Comparison of ENCODE assay signal across 10 cellular contexts in the genomic region with DNA sequence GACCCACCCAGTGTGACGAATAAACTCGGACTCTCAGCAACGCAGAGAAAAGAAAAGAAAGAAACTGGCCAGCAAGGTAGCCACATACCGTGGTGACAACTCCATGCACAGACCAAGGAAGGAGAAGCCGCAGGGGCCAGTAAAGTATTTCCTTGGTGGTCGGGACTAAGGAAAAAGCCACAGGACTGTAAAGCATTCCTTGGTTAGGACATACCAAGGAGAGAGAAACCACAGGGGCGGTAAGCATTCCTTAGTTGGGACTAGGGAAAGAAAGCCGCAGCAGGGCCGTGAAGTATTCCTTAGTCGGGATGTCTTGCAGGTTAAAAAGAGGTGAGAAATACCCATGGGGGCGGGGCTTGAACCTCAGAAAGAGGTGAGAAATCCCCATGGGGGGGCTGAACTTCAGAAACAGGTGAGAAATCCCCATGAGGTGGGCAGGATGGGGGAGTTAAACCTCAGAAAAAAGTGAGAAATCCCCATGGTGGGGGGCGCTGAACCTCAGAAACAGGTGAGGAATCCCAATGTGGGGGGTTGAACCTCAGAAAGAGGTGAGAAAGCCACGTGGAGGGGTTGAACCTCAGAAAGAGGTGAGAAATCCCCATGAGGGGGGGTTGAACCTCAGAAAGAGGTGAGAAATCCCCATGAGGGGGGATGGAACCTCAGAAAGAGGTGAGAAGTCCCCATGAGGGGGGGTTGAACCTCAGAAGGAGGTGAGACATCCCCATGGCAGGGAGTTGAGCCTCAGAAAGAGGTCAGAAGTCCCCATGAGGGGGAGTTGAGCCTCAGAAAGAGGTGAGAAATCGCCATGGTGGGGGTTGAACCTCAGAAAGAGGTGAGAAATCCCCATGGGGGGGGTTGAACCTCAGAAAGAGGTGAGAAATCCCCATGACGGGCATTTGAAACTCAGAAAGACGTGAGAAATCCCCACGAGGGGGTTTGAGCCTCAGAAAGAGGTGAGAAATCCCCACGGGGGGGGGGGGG. TPM values are rescaled to one million over a fixed set of nuclear protein-coding genes. Genes with fewer than 3 reads are reported as not detected.
DNase-seq lines count a peak whose midpoint lies in the region; ATAC-seq and TF ChIP-seq lines count a peak whose summit lies in the region.
"Had no signal": no experiment of that assay in that cellular context is flagged by ENCODE, and none has a peak within 500 bp of the region (broad histone marks: within the 10 kb centered on the region; RNA-seq: fewer than 3 reads in every experiment).

No MANE protein-coding gene starts in this region.

- H3K36me3 ChIP-seq in iPS-18a (ENCODE audit: control insufficient read depth, low read depth, low read length): no peaks in the 10 kb centered on the region
- no peaks in the 10 kb centered on the region for H3K36me3 ChIP-seq in upper lobe of right lung
- H3K36me3 ChIP-seq: esophagus squamous epithelium had no signal

- peak; percentile 43 for DNase-seq in activated CD4-positive, alpha-beta memory T cell treated with anti-CD3 and anti-CD28 coated beads for 36 hours
- DNase-seq in activated CD4-positive, alpha-beta memory T cell treated with anti-CD3 and anti-CD28 coated beads, Interleukin-2, amount 10 ng/mL, durations not matched to agents 7 days and 5 days: no peak
- peak; percentile 43 for DNase-seq in activated T-cell treated with anti-CD3 and anti-CD28 coated beads, Interleukin-2, amount 50 U/mL, for 24 hours
- DNase-seq in stimulated activated naive CD8-positive, alpha-beta T cell treated with anti-CD3 and anti-CD28 coated beads, Interleukin-15, Interleukin-2, amounts not matched to agents 100 U/mL and 50 U/mL, for 24 hours: peak; percentile 30
- DNase-seq in mesenteric fat pad (ENCODE audit: low spot score): no peak
- no peak for DNase-seq in GDM1 (lab: John Stamatoyannopoulos, UW)
- no peak for DNase-seq in upper lobe of right lung
- DNase-seq: esophagus squamous epithelium had no signal

- H3K27me3 Mint-ChIP-seq in activated CD4-positive, alpha-beta memory T cell treated with anti-CD3 and anti-CD28 coated beads for 36 hours: peaks cover 3% of the 10 kb centered on the region
- H3K27me3 Mint-ChIP-seq in activated CD4-positive, alpha-beta memory T cell treated with anti-CD3 and anti-CD28 coated beads, Interleukin-2, amount 10 ng/mL, durations not matched to agents 7 days and 5 days: peaks cover 6% of the 10 kb centered on the region
- H3K27me3 Mint-ChIP-seq in activated T-cell treated with anti-CD3 and anti-CD28 coated beads, Interleukin-2, amount 50 U/mL, for 24 hours: peaks cover 8% of the 10 kb centered on the region

- CTCF ChIA-PET in activated CD4-positive, alpha-beta memory T cell treated with anti-CD3 and anti-CD28 coated beads for 36 hours (lab: Charles Lee): no interaction called here
- CTCF ChIA-PET in activated CD4-positive, alpha-beta memory T cell treated with anti-CD3 and anti-CD28 coated beads, Interleukin-2, amount 10 ng/mL, durations not matched to agents 7 days and 5 days (lab: Charles Lee): no interaction called here

- no peak overlapping the region for H3K27ac ChIP-seq in iPS-18a (ENCODE audit: low read length)
- no peak overlapping the region for H3K27ac ChIP-seq in upper lobe of right lung
- H3K27ac ChIP-seq: esophagus squamous epithelium had no signal

- no peaks in the 10 kb centered on the region for H3K9me3 ChIP-seq in iPS-18a (ENCODE audit: control insufficient read depth, low read depth, low read length)
- no peaks in the 10 kb centered on the region for H3K9me3 ChIP-seq in upper lobe of right lung
- H3K9me3 ChIP-seq: esophagus squamous epithelium had no signal

- H3K9ac ChIP-seq in iPS-18a (ENCODE audit: low read length): no peak overlapping the region

- intact Hi-C loops in activated CD4-positive, alpha-beta memory T cell treated with anti-CD3 and anti-CD28 coated beads for 36 hours (cut with micrococcal nuclease): no loop called here
- intact Hi-C loops in upper lobe of right lung (cut with DNase I): no loop called here

- POLR2A ChIA-PET in activated CD4-positive, alpha-beta memory T cell treated with anti-CD3 and anti-CD28 coated beads for 36 hours (lab: Charles Lee): no interaction called here
- POLR2A ChIA-PET in activated CD4-positive, alpha-beta memory T cell treated with anti-CD3 and anti-CD28 coated beads, Interleukin-2, amount 10 ng/mL, durations not matched to agents 7 days and 5 days (lab: Charles Lee): no interaction called here

- no peak for TF ChIP-seq CTCF in upper lobe of right lung (IDR thresholded peaks at IDR 0.05)

- no peak overlapping the region for H3K4me3 Mint-ChIP-seq in activated CD4-positive, alpha-beta memory T cell treated with anti-CD3 and anti-CD28 coated beads for 36 hours
- H3K4me3 Mint-ChIP-seq in activated CD4-positive, alpha-beta memory T cell treated with anti-CD3 and anti-CD28 coated beads, Interleukin-2, amount 10 ng/mL, durations not matched to agents 7 days and 5 days: no peak overlapping the region
- H3K4me3 Mint-ChIP-seq in activated T-cell treated with anti-CD3 and anti-CD28 coated beads, Interleukin-2, amount 50 U/mL, for 24 hours: no peak overlapping the region
- H3K4me3 Mint-ChIP-seq: nephron had no signal

- peaks cover 5% of the 10 kb centered on the region for H3K9me3 Mint-ChIP-seq in activated CD4-positive, alpha-beta memory T cell treated with anti-CD3 and anti-CD28 coated beads for 36 hours
- no peaks in the 10 kb centered on the region for H3K9me3 Mint-ChIP-seq in activated CD4-positive, alpha-beta memory T cell treated with anti-CD3 and anti-CD28 coated beads, Interleukin-2, amount 10 ng/mL, durations not matched to agents 7 days and 5 days
- peaks cover 2% of the 10 kb centered on the region for H3K9me3 Mint-ChIP-seq in activated T-cell treated with anti-CD3 and anti-CD28 coated beads, Interleukin-2, amount 50 U/mL, for 24 hours
- H3K9me3 Mint-ChIP-seq: nephron had no signal

- peak; percentile 28 for ATAC-seq in stimulated activated naive CD8-positive, alpha-beta T cell treated with anti-CD3 and anti-CD28 coated beads, Interleukin-15, Interleukin-2, amounts not matched to agents 100 U/mL and 50 U/mL, for 24 hours
- no peak for ATAC-seq in upper lobe of right lung

- H3K4me3 ChIP-seq in iPS-18a (ENCODE audit: low read length) (peak overlapping the region; percentile 6), upper lobe of right lung (no peak overlapping the region)
- H3K4me3 ChIP-seq: esophagus squamous epithelium had no signal

- H3K27me3 ChIP-seq in iPS-18a (ENCODE audit: control insufficient read depth, insufficient read depth, low read length): no peaks in the 10 kb centered on the region
- H3K27me3 ChIP-seq in upper lobe of right lung: no peaks in the 10 kb centered on the region
- H3K27me3 ChIP-seq: esophagus squamous epithelium had no signal

- no peaks in the 10 kb centered on the region for H3K36me3 Mint-ChIP-seq in activated CD4-positive, alpha-beta memory T cell treated with anti-CD3 and anti-CD28 coated beads for 36 hours
- no peaks in the 10 kb centered on the region for H3K36me3 Mint-ChIP-seq in activated CD4-positive, alpha-beta memory T cell treated with anti-CD3 and anti-CD28 coated beads, Interleukin-2, amount 10 ng/mL, durations not matched to agents 7 days and 5 days (ENCODE audit: low read depth)
- H3K36me3 Mint-ChIP-seq in activated T-cell treated with anti-CD3 and anti-CD28 coated beads, Interleukin-2, amount 50 U/mL, for 24 hours (ENCODE audit: low read depth): no peaks in the 10 kb centered on the region

- H3K4me1 ChIP-seq in iPS-18a (ENCODE audit: control insufficient read depth, low read depth, low read length): peaks cover 42% of the 10 kb centered on the region
- H3K4me1 ChIP-seq in upper lobe of right lung: no peaks in the 10 kb centered on the region
- H3K4me1 ChIP-seq: esophagus squamous epithelium had no signal

- H3K27ac Mint-ChIP-seq in activated CD4-positive, alpha-beta memory T cell treated with anti-CD3 and anti-CD28 coated beads for 36 hours: peak overlapping the region; percentile 66
- H3K27ac Mint-ChIP-seq in activated CD4-positive, alpha-beta memory T cell treated with anti-CD3 and anti-CD28 coated beads, Interleukin-2, amount 10 ng/mL, durations not matched to agents 7 days and 5 days: no peak overlapping the region
- H3K27ac Mint-ChIP-seq in activated T-cell treated with anti-CD3 and anti-CD28 coated beads, Interleukin-2, amount 50 U/mL, for 24 hours: peak overlapping the region; percentile 33
- H3K27ac Mint-ChIP-seq: nephron had no signal

- peaks cover 32% of the 10 kb centered on the region for H3K4me1 Mint-ChIP-seq in activated CD4-positive, alpha-beta memory T cell treated with anti-CD3 and anti-CD28 coated beads for 36 hours (ENCODE audit: low read depth)
- H3K4me1 Mint-ChIP-seq in activated CD4-positive, alpha-beta memory T cell treated with anti-CD3 and anti-CD28 coated beads, Interleukin-2, amount 10 ng/mL, durations not matched to agents 7 days and 5 days: peaks cover 16% of the 10 kb centered on the region
- H3K4me1 Mint-ChIP-seq in activated T-cell treated with anti-CD3 and anti-CD28 coated beads, Interleukin-2, amount 50 U/mL, for 24 hours (ENCODE audit: low read depth): peaks cover 31% of the 10 kb centered on the region
- H3K4me1 Mint-ChIP-seq: nephron had no signal

RNA-seq across cellular contexts. Expression of a gene that starts 14.0 kb away (rescaled TPM):
- 10 to 100 TPM; 14.8 to 15.8 TPM for total RNA-seq in activated CD4-positive, alpha-beta memory T cell treated with anti-CD3 and anti-CD28 coated beads for 36 hours
- 10 to 100 TPM; 22.9 to 23.9 TPM for total RNA-seq in activated CD4-positive, alpha-beta memory T cell treated with anti-CD3 and anti-CD28 coated beads, Interleukin-2, amount 10 ng/mL, durations not matched to agents 7 days and 5 days
- total RNA-seq in mesenteric fat pad (15.3 TPM), upper lobe of right lung (21.5 TPM)

RNA-seq across cellular contexts. Expression of a gene that starts 59.0 kb away (rescaled TPM):
- 10 to 100 TPM; 33.6 to 33.9 TPM for total RNA-seq in activated CD4-positive, alpha-beta memory T cell treated with anti-CD3 and anti-CD28 coated beads for 36 hours
- 10 to 100 TPM; 25.3 to 26.8 TPM for total RNA-seq in activated CD4-positive, alpha-beta memory T cell treated with anti-CD3 and anti-CD28 coated beads, Interleukin-2, amount 10 ng/mL, durations not matched to agents 7 days and 5 days
- total RNA-seq in mesenteric fat pad: 36.8 TPM
- 43.4 TPM for total RNA-seq in upper lobe of right lung

Comparison
In these comparisons a context has a peak if more than half of its experiments do, and no peak if none do; other contexts are left out.
1. DNase-seq: peak in activated CD4-positive, alpha-beta memory T cell treated with anti-CD3 and anti-CD28 coated beads for 36 hours (single experiment), activated T-cell treated with anti-CD3 and anti-CD28 coated beads, Interleukin-2, amount 50 U/mL, for 24 hours (single experiment) and stimulated activated naive CD8-positive, alpha-beta T cell treated with anti-CD3 and anti-CD28 coated beads, Interleukin-15, Interleukin-2, amounts not matched to agents 100 U/mL and 50 U/mL, for 24 hours (single experiment); none in activated CD4-positive, alpha-beta memory T cell treated with anti-CD3 and anti-CD28 coated beads, Interleukin-2, amount 10 ng/mL, durations not matched to agents 7 days and 5 days (single experiment), mesenteric fat pad (single experiment), GDM1 (single experiment) and upper lobe of right lung (single experiment).